1 cellular context compared by ENCODE assay signal in the genomic region with DNA sequence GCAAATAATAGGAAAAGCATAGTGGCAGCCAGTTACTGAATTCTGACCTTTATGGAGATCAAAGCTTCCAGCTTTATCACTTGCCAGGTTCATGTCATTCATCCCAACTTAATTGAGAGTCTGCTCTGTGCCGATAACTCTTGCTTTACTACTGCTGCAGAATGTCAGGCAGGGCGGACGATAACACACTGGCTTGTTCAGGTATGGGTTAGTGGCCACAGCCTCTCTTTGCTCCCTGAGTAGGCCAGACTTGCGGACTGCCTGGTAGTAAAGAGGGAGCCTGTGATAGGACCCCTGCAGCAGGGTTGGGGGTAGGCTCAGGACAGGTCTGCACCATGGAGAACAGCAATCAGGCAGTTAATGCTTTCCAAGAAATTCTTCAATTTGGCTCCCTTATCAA.
TF ChIP-seq lines count a peak whose summit lies in the region.

No MANE protein-coding gene starts in this region.

TF ChIP-seq in K562, 482 proteins besides CTCF, POLR2A, EP300 and RAD21 (continued from another document and continues in another):
- TF ChIP-seq REST (CRISPR knock-in tag; IDR thresholded peaks at IDR 0.05; ENCODE audit: low read depth) = no peak
- no peak for TF ChIP-seq SMARCB1 (IDR thresholded peaks at IDR 0.05; ENCODE audit: insufficient read length, low read depth)
- TF ChIP-seq ZNF583 (CRISPR knock-in tag; IDR thresholded peaks at IDR 0.05) = 0 out of 2 replicates have a peak, but pooled peaks have one; percentile 14
- TF ChIP-seq CHD4 (IDR thresholded peaks at IDR 0.05; ENCODE audit: insufficient read depth, insufficient replicate concordance, low read depth, low read length, poor library complexity, severe bottlenecking) = no peak
- no peak for TF ChIP-seq ID3 (CRISPR knock-in tag; IDR thresholded peaks at IDR 0.05)
- TF ChIP-seq ID3 (tag; IDR thresholded peaks at IDR 0.05) = peak; percentile 99
- TF ChIP-seq ZBTB33 (CRISPR knock-in tag; IDR thresholded peaks at IDR 0.05) = no peak; the same call in 1 of the 2 replicates
- TF ChIP-seq NR2C1 (IDR thresholded peaks at IDR 0.05) = no peak; the same call in 1 of the 2 replicates
- TF ChIP-seq NR2C1 (tag; IDR thresholded peaks at IDR 0.05) = peak; percentile 52; the same call in 1 of the 2 replicates
- TF ChIP-seq SIN3B (IDR thresholded peaks at IDR 0.05; ENCODE audit: low read depth) = no peak
- TF ChIP-seq HMGXB4 (CRISPR knock-in tag; IDR thresholded peaks at IDR 0.05) = no peak
- TF ChIP-seq ZNF12 (CRISPR knock-in tag; IDR thresholded peaks at IDR 0.05) = no peak
- peak; percentile 84; the same call in 1 of the 2 replicates for TF ChIP-seq NCOA1 (IDR thresholded peaks at IDR 0.05; ENCODE audit: low read depth)
- no peak for TF ChIP-seq HMG20B (CRISPR knock-in tag; IDR thresholded peaks at IDR 0.05)
- no peak for TF ChIP-seq SRF (CRISPR knock-in tag; IDR thresholded peaks at IDR 0.05)
- no peak for TF ChIP-seq PTRF (tag; IDR thresholded peaks at IDR 0.05)
- TF ChIP-seq ZNF324 (CRISPR knock-in tag; IDR thresholded peaks at IDR 0.05) = no peak
- no peak for TF ChIP-seq ZNF174 (CRISPR knock-in tag; IDR thresholded peaks at IDR 0.05)
- TF ChIP-seq ZNF384 (IDR thresholded peaks at IDR 0.05; ENCODE audit: low read depth, low read length) = 0 out of 2 replicates have a peak, but pooled peaks have one; percentile 28
- TF ChIP-seq, protein P1, sequence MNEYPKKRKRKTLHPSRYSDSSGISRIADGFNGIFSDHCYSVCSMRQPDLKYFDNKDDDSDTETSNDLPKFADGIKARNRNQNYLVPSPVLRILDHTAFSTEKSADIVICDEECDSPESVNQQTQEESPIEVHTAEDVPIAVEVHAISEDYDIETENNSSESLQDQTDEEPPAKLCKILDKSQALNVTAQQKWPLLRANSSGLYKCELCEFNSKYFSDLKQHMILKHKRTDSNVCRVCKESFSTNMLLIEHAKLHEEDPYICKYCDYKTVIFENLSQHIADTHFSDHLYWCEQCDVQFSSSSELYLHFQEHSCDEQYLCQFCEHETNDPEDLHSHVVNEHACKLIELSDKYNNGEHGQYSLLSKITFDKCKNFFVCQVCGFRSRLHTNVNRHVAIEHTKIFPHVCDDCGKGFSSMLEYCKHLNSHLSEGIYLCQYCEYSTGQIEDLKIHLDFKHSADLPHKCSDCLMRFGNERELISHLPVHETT (CRISPR knock-in tag; conservative IDR thresholded peaks at IDR 0.05 in 1 of 2, IDR thresholded peaks at IDR 0.05 in 1 of 2) = no peak
- TF ChIP-seq CREB3L1 (IDR thresholded peaks at IDR 0.05; ENCODE audit: borderline replicate concordance, low read depth) = no peak
- TF ChIP-seq ZNF232 (CRISPR knock-in tag; IDR thresholded peaks at IDR 0.05) = no peak
- TF ChIP-seq SLC30A9 (CRISPR knock-in tag; IDR thresholded peaks at IDR 0.05) = no peak
- TF ChIP-seq NUFIP1 (IDR thresholded peaks at IDR 0.05; ENCODE audit: partially characterized antibody) = no peak
- TF ChIP-seq FOXJ2 (tag; IDR thresholded peaks at IDR 0.05) = no peak
- no peak for TF ChIP-seq PCBP2 (IDR thresholded peaks at IDR 0.05; ENCODE audit: low read depth, low read length, poor library complexity, severe bottlenecking)
- no peak for TF ChIP-seq ZNF785 (CRISPR knock-in tag; IDR thresholded peaks at IDR 0.05)
- TF ChIP-seq ZNF217 (CRISPR knock-in tag; IDR thresholded peaks at IDR 0.05) = no peak
- TF ChIP-seq, protein P2, sequence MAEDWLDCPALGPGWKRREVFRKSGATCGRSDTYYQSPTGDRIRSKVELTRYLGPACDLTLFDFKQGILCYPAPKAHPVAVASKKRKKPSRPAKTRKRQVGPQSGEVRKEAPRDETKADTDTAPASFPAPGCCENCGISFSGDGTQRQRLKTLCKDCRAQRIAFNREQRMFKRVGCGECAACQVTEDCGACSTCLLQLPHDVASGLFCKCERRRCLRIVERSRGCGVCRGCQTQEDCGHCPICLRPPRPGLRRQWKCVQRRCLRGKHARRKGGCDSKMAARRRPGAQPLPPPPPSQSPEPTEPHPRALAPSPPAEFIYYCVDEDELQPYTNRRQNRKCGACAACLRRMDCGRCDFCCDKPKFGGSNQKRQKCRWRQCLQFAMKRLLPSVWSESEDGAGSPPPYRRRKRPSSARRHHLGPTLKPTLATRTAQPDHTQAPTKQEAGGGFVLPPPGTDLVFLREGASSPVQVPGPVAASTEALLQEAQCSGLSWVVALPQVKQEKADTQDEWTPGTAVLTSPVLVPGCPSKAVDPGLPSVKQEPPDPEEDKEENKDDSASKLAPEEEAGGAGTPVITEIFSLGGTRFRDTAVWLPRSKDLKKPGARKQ (CRISPR knock-in tag; IDR thresholded peaks at IDR 0.05) = no peak
- TF ChIP-seq GABPB1 (CRISPR knock-in tag; IDR thresholded peaks at IDR 0.05) = 0 out of 2 replicates have a peak, but pooled peaks have one; percentile 12
- TF ChIP-seq CHD1 (IDR thresholded peaks at IDR 0.05; ENCODE audit: low read length) = no peak
- TF ChIP-seq CUX1 (CRISPR knock-in tag; IDR thresholded peaks at IDR 0.05) = 0 out of 2 replicates have a peak, but pooled peaks have one; percentile 27
- no peak for TF ChIP-seq ZFP36 (IDR thresholded peaks at IDR 0.05; ENCODE audit: low read depth, low read length, partially characterized antibody)
- TF ChIP-seq, protein P3, sequence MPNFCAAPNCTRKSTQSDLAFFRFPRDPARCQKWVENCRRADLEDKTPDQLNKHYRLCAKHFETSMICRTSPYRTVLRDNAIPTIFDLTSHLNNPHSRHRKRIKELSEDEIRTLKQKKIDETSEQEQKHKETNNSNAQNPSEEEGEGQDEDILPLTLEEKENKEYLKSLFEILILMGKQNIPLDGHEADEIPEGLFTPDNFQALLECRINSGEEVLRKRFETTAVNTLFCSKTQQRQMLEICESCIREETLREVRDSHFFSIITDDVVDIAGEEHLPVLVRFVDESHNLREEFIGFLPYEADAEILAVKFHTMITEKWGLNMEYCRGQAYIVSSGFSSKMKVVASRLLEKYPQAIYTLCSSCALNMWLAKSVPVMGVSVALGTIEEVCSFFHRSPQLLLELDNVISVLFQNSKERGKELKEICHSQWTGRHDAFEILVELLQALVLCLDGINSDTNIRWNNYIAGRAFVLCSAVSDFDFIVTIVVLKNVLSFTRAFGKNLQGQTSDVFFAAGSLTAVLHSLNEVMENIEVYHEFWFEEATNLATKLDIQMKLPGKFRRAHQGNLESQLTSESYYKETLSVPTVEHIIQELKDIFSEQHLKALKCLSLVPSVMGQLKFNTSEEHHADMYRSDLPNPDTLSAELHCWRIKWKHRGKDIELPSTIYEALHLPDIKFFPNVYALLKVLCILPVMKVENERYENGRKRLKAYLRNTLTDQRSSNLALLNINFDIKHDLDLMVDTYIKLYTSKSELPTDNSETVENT (CRISPR knock-in tag; IDR thresholded peaks at IDR 0.05) = no peak
- TF ChIP-seq ZNF778 (CRISPR knock-in tag; IDR thresholded peaks at IDR 0.05) = no peak
- TF ChIP-seq, protein P4, sequence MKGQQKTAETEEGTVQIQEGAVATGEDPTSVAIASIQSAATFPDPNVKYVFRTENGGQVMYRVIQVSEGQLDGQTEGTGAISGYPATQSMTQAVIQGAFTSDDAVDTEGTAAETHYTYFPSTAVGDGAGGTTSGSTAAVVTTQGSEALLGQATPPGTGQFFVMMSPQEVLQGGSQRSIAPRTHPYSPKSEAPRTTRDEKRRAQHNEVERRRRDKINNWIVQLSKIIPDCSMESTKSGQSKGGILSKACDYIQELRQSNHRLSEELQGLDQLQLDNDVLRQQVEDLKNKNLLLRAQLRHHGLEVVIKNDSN (CRISPR knock-in tag; IDR thresholded peaks at IDR 0.05) = no peak
